9 cellular contexts compared by ENCODE assay signal in genomic region chr5:170467000-170467707, GRCh38. TPM values are rescaled to one million over a fixed set of nuclear protein-coding genes. Genes with fewer than 3 reads are reported as not detected.
DNase-seq lines count a peak whose midpoint lies in the region; ATAC-seq lines count a peak whose summit lies in the region.
"Had no signal": no experiment of that assay in that cellular context is flagged by ENCODE, and none has a peak within 500 bp of the region (broad histone marks: within the 10 kb centered on the region; RNA-seq: fewer than 3 reads in every experiment).

No MANE protein-coding gene starts in this region.

- H3K23ac ChIP-seq in mesendoderm (ENCODE audit: low read length): no peak overlapping the region

- H3K4me1 ChIP-seq in mesendoderm (ENCODE audit: control insufficient read depth, low read depth, low read length): no peaks in the 10 kb centered on the region

- no peaks in the 10 kb centered on the region for H3K36me3 ChIP-seq in MG63
- no peaks in the 10 kb centered on the region for H3K36me3 ChIP-seq in mesendoderm (ENCODE audit: control insufficient read depth, insufficient read depth, low read length)

- H3K9ac ChIP-seq in mesendoderm (ENCODE audit: low read length): no peak overlapping the region

- H2BK5ac ChIP-seq in mesendoderm (ENCODE audit: low read length): no peak overlapping the region

- no peak overlapping the region for H3K4ac ChIP-seq in mesendoderm (ENCODE audit: low read depth, low read length)

- ATAC-seq in GM19351 (IDR thresholded peaks at IDR 0.05; ENCODE audit: unreplicated experiment): peak; percentile 77
- no peak for ATAC-seq in GM19023 (IDR thresholded peaks at IDR 0.05; ENCODE audit: unreplicated experiment)
- ATAC-seq in GM19324 (IDR thresholded peaks at IDR 0.05; ENCODE audit: low FRiP score, unreplicated experiment): no peak

- H3K27ac ChIP-seq in mesendoderm (ENCODE audit: low read depth, low read length): no peak overlapping the region

- no CpG with 5 or more reads among the region's 13 CpGs for WGBS in mesendoderm (ENCODE audit: extremely low coverage, insufficient coverage, low lambda C conversion rate)

- no peak overlapping the region for H3K56ac ChIP-seq in mesendoderm (ENCODE audit: low read length)

- H3K9me3 ChIP-seq in MG63: no peaks in the 10 kb centered on the region; the same call in 1 of the 2 replicates

- H3K27me3 ChIP-seq in MG63: no peaks in the 10 kb centered on the region
- no peaks in the 10 kb centered on the region for H3K27me3 ChIP-seq in mesendoderm (ENCODE audit: insufficient read depth, low read length, poor library complexity)

- no peak overlapping the region for H3K18ac ChIP-seq in mesendoderm (ENCODE audit: low read length)

- H3K79me2 ChIP-seq in mesendoderm (ENCODE audit: control insufficient read depth, insufficient read depth, low read length): no peaks in the 10 kb centered on the region

- no peak overlapping the region for H2AK5ac ChIP-seq in mesendoderm (ENCODE audit: low read length)

- H3K79me1 ChIP-seq in mesendoderm (ENCODE audit: low read length): no peaks in the 10 kb centered on the region

- DNase-seq in MG63 (peak; percentile 98), dermis microvascular lymphatic vessel endothelial cell (ENCODE audit: low read depth in 2 of 2) (peak; percentile 86 to 96), NCI-H446 treated with DMSO at 0.1 percent for 48 hours (lab: John Stamatoyannopoulos, UW) (no peak), mesendoderm (no peak)
- DNase-seq in stimulated activated CD4-positive, alpha-beta T cell treated with anti-CD3 and anti-CD28 coated beads, Interleukin-2, amount 100 ng/mL, for 4 hours (ENCODE audit: low read depth): peak; percentile 9
- DNase-seq: nucleus accumbens had no signal

- H4K5ac ChIP-seq in mesendoderm (ENCODE audit: low read length): no peak overlapping the region

- H2BK15ac ChIP-seq in mesendoderm (replicated peaks; ENCODE audit: low read depth): no peak overlapping the region

- no peak overlapping the region for H3K4me2 ChIP-seq in mesendoderm (ENCODE audit: low read length)

- H4K8ac ChIP-seq in mesendoderm (ENCODE audit: low read depth, low read length): no peak overlapping the region

- no peak overlapping the region for H3K4me3 ChIP-seq in MG63
- no peak overlapping the region for H3K4me3 ChIP-seq in mesendoderm (ENCODE audit: low read length)

- no peak overlapping the region for H2BK120ac ChIP-seq in mesendoderm (ENCODE audit: low read depth, low read length)

RNA-seq across cellular contexts. Expression of gene KCNIP1, which starts 36.7 kb away (rescaled TPM):
- total RNA-seq in MG63 (2014; rRNA removed; shearing (Covaris generic); ENCODE audit: low replicate concordance): 0.43 and 7.9 TPM in 2 replicates
- total RNA-seq in dermis microvascular lymphatic vessel endothelial cell: 33.6 and 102 TPM in 2 replicates
- 0.18 TPM for polyA plus RNA-seq in mesendoderm (2013, experiment 1 of 2)
- 0.15 TPM for polyA plus RNA-seq in mesendoderm (2013, experiment 2 of 2)

Comparison
In these comparisons a context has a peak if more than half of its experiments do, and no peak if none do; other contexts are left out.
1. DNase-seq: peak in MG63 (single experiment), dermis microvascular lymphatic vessel endothelial cell (2 of 2) and stimulated activated CD4-positive, alpha-beta T cell treated with anti-CD3 and anti-CD28 coated beads, Interleukin-2, amount 100 ng/mL, for 4 hours (single experiment); none in NCI-H446 treated with DMSO at 0.1 percent for 48 hours (single experiment) and mesendoderm (single experiment).